Comparison of ENCODE assay signal across 8 cellular contexts in genomic region chr12:77324416-77324762, GRCh38.
A peak's percentile ranks its signal among the peaks of the same experiment; 100 is the strongest.
DNase-seq lines count a peak whose midpoint lies in the region; ATAC-seq, FAIRE-seq and TF ChIP-seq lines count a peak whose summit lies in the region.

No MANE protein-coding gene starts in this region.

- H2AK5ac ChIP-seq in H1 (ENCODE audit: low read depth, low read length), result no peak overlapping the region

- ATAC-seq in GM18519 (IDR thresholded peaks at IDR 0.05; ENCODE audit: low FRiP score, unreplicated experiment), result no peak

- peak overlapping the region; percentile 82 to 93 (median 89) for H3K4me3 Mint-ChIP-seq in nephron

- no peak for TF ChIP-seq RAD21 in H1 (IDR thresholded peaks at IDR 0.05 in 1 of 2, conservative IDR thresholded peaks at IDR 0.05 in 1 of 2; ENCODE audit: low read depth in 2 of 2, low read length in 2 of 2)

- peak overlapping the region; percentile 90; the same call in 1 of the 2 replicates for H2AFZ ChIP-seq in H1 (ENCODE audit: low read length)

- no peaks in the 10 kb centered on the region for H3K79me2 ChIP-seq in H1 (ENCODE audit: control insufficient read depth in 1 of 2, insufficient read depth in 2 of 2, low read length in 2 of 2)

- H3K4ac ChIP-seq in H1 (replicated peaks; ENCODE audit: insufficient read length, low read depth, low read length), result no peak overlapping the region

- H3K27me3 Mint-ChIP-seq in nephron (ENCODE audit: low read depth), result peaks cover 46% of the 10 kb centered on the region

- H2BK5ac ChIP-seq in H1 (ENCODE audit: low read depth, low read length), result no peak overlapping the region

- H4K91ac ChIP-seq in H1 (replicated peaks; ENCODE audit: insufficient read length, low read length), result no peak overlapping the region

- H3K27ac Mint-ChIP-seq in nephron, result peak overlapping the region; percentile 32 to 76 (median 59)

- no peak overlapping the region for H2BK20ac ChIP-seq in H1 (ENCODE audit: low read length)

- H3K36me3 ChIP-seq in HUES48 (ENCODE audit: control insufficient read depth, insufficient read depth, low read length), result no peaks in the 10 kb centered on the region
- no peaks in the 10 kb centered on the region for H3K36me3 ChIP-seq in H1 (ENCODE audit: control insufficient read depth in 2 of 4, insufficient read depth in 4 of 4, low read length in 3 of 4)

- H2BK15ac ChIP-seq in H1 (ENCODE audit: low read length), result no peak overlapping the region

- H3K4me3 ChIP-seq in AG04449 (ENCODE audit: low read depth, low read length), result peak overlapping the region; percentile 73
- H3K4me3 ChIP-seq in HUES48 (ENCODE audit: low read depth, low read length), result peak overlapping the region; percentile 76
- peak overlapping the region; percentile 29 to 93 (median 56); a peak in 7 of 8 replicates for H3K4me3 ChIP-seq in H1 (ENCODE audit: extremely low read depth in 1 of 4, insufficient read depth in 2 of 4, low read depth in 3 of 4, low read length in 4 of 4)

- H3K79me1 ChIP-seq in H1 (ENCODE audit: low read depth, low read length), result no peaks in the 10 kb centered on the region

- no peak overlapping the region for H4K5ac ChIP-seq in H1 (ENCODE audit: insufficient read length, low read depth, low read length)

- DNase-seq in AG04449 (ENCODE audit: low read depth, low spot score) (no peak), H1 (ENCODE audit: low read depth in 1 of 2, low spot score in 2 of 2) (no peak), frontal cortex (ENCODE audit: low spot score in 2 of 2) (no peak), DMS153 treated with DMSO at 0.1 percent for 48 hours (lab: John Stamatoyannopoulos, UW; ENCODE audit: unreplicated experiment) (no peak), NCI-H82 (lab: John Stamatoyannopoulos, UW) (no peak)

- H2BK12ac ChIP-seq in H1 (ENCODE audit: low read depth, low read length), result no peak overlapping the region; the same call in 1 of the 2 replicates

- H3K23ac ChIP-seq in H1 (ENCODE audit: insufficient read length), result no peak overlapping the region

- H4K20me1 ChIP-seq in H1 (replicated peaks in 1 of 2; ENCODE audit: control insufficient read depth in 1 of 2, insufficient read depth in 2 of 2, low read length in 2 of 2), result no peaks in the 10 kb centered on the region

- no peaks in the 10 kb centered on the region for H3K9me3 Mint-ChIP-seq in nephron

- H3K9ac ChIP-seq in HUES48 (ENCODE audit: low read depth, low read length), result no peak overlapping the region
- H3K9ac ChIP-seq in H1 (replicated peaks in 1 of 4; ENCODE audit: extremely low read depth in 1 of 4, low read depth in 3 of 4, low read length in 3 of 4), result no peak overlapping the region; a peak in 1 of 7 replicates

- H2BK120ac ChIP-seq in H1 (replicated peaks; ENCODE audit: low read depth, low read length), result no peak overlapping the region

- H3K27me3 ChIP-seq in HUES48 (ENCODE audit: control insufficient read depth, insufficient read depth, low read length) (peaks cover 33% of the 10 kb centered on the region), H1 (replicated peaks in 1 of 4; ENCODE audit: control insufficient read depth in 3 of 4, extremely low read depth in 1 of 4, insufficient read depth in 3 of 4, low read length in 3 of 4) (peaks cover 0 to 8% (median 5%) of the 10 kb centered on the region in 4 experiments; a peak in 5 of 7 replicates)

- peaks cover 29% of the 10 kb centered on the region for H3K4me1 Mint-ChIP-seq in nephron

- H3K56ac ChIP-seq in H1 (replicated peaks; ENCODE audit: insufficient read length, low read depth, low read length), result no peak overlapping the region

- TF ChIP-seq POLR2A in H1 (IDR thresholded peaks at IDR 0.05; ENCODE audit: control extremely low read depth in 1 of 2, low read depth in 2 of 2, low read length in 2 of 2), result no peak

- H3K4me1 ChIP-seq in HUES48 (ENCODE audit: control insufficient read depth, insufficient read depth, low read length) (peaks cover 20% of the 10 kb centered on the region), H1 (replicated peaks in 1 of 4; ENCODE audit: control insufficient read depth in 3 of 4, insufficient read depth in 4 of 4, low read length in 3 of 4) (peaks cover 0 to 3% (median 0%) of the 10 kb centered on the region in 4 experiments; a peak in 2 of 7 replicates)

- no peak overlapping the region for H3K14ac ChIP-seq in H1 (ENCODE audit: insufficient read length)

- no peaks in the 10 kb centered on the region for H3K36me3 Mint-ChIP-seq in nephron (ENCODE audit: low read depth)

- H3K23me2 ChIP-seq in H1 (ENCODE audit: low read depth, low read length), result peaks cover 10% of the 10 kb centered on the region

- H3K27ac ChIP-seq in HUES48 (ENCODE audit: low read depth, low read length) (no peak overlapping the region), H1 (ENCODE audit: low read depth, low read length) (no peak overlapping the region)

- 4% methylated on average over 10 of the region's 15 CpGs; no CpG with 5 or more reads in 1 of the 2 experiments for WGBS in H1 (ENCODE audit: extremely low coverage in 1 of 2, insufficient coverage in 1 of 2, insufficient read length in 1 of 2, insufficient replicate concordance in 2 of 2, low coverage in 1 of 2, low lambda C conversion rate in 2 of 2, missing lambda C conversion rate in 1 of 2), 2 experiments

- H4K8ac ChIP-seq in H1 (ENCODE audit: extremely low read depth, insufficient read depth, low read length), result 0 out of 2 replicates have a peak overlapping the region, but pooled peaks have one; percentile 86

- H3K9me3 ChIP-seq in HUES48 (ENCODE audit: control insufficient read depth, insufficient read depth, low read length) (no peaks in the 10 kb centered on the region), H1 (ENCODE audit: insufficient read depth in 2 of 2, low read depth in 1 of 2, low read length in 1 of 2) (no peaks in the 10 kb centered on the region)

- TF ChIP-seq CTCF in AG04449 (IDR thresholded peaks at IDR 0.05; ENCODE audit: insufficient read depth, low read length, missing control alignments), result no peak
- no peak for TF ChIP-seq CTCF in H1 (IDR thresholded peaks at IDR 0.05; ENCODE audit: control extremely low read depth in 1 of 3, insufficient read depth in 1 of 3, low read depth in 1 of 3, low read length in 3 of 3)
- no peak for TF ChIP-seq CTCF in nephron (IDR thresholded peaks at IDR 0.05; ENCODE audit: unreplicated experiment in 3 of 3)

- no peak for FAIRE-seq in H1 (lab: Jason Lieb, UNC)
- FAIRE-seq in frontal cortex (lab: Jason Lieb, UNC), result no peak

- CTCF ChIA-PET in AG04449 (lab: Yijun Ruan, JAX) (interaction anchor here (0.8 to 7.0 kb wide), 16 partner anchors 9 to 362 kb away, joined by 3 to 33 read pairs (median 4); no protein-coding TSS in a partner anchor), H1 (lab: Charles Lee; ENCODE audit: partially characterized antibody) (interaction anchor here (0.6 to 2.1 kb wide), 8 partner anchors 9 to 264 kb away, joined by 3 to 6 read pairs (median 3); no protein-coding TSS in a partner anchor)

- no peak for TF ChIP-seq EP300 in H1 (IDR thresholded peaks at IDR 0.05; ENCODE audit: borderline replicate concordance in 1 of 2, low read depth in 2 of 2, low read length in 2 of 2)

- peak overlapping the region; percentile 77 to 89 for H3K4me2 ChIP-seq in H1 (ENCODE audit: insufficient read depth in 1 of 2, low read depth in 2 of 2, low read length in 2 of 2)

- POLR2A ChIA-PET in AG04449 (lab: Yijun Ruan, JAX) (interaction anchor here (0.9 to 1.0 kb wide), 3 partner anchors 11 to 24 kb away, joined by 3 read pairs; no protein-coding TSS in a partner anchor), H1 (lab: Charles Lee; ENCODE audit: partially characterized antibody) (no interaction called here)

- no peak overlapping the region for H3K18ac ChIP-seq in H1 (ENCODE audit: extremely low read depth, low read length)

TF ChIP-seq in H1, 55 proteins besides CTCF, POLR2A, EP300 and RAD21:
- TF ChIP-seq SP4 (IDR thresholded peaks at IDR 0.05; ENCODE audit: low read length) (no peak), JUND (IDR thresholded peaks at IDR 0.05; ENCODE audit: low read length) (no peak), PHF8 (conservative IDR thresholded peaks at IDR 0.05; ENCODE audit: low read depth, low read length) (0 out of 2 replicates have a peak, but pooled peaks have one; percentile 3), HDAC6 (IDR thresholded peaks at IDR 0.05; ENCODE audit: low read depth, low read length) (no peak), TCF12 (IDR thresholded peaks at IDR 0.05; ENCODE audit: low read depth, low read length) (no peak), KDM1A (IDR thresholded peaks at IDR 0.05; ENCODE audit: borderline replicate concordance, low read length) (peak; percentile 10; the same call in 1 of the 2 replicates), CBX8 (IDR thresholded peaks at IDR 0.05; ENCODE audit: borderline replicate concordance, low read depth, low read length) (no peak)
